Comparison of ENCODE assay signal across 15 cellular contexts in genomic region chr5:148839960-148840359, GRCh38. TPM values are rescaled to one million over a fixed set of nuclear protein-coding genes. Genes with fewer than 3 reads are reported as not detected.
A peak's percentile ranks its signal among the peaks of the same experiment; 100 is the strongest.
DNase-seq lines count a peak whose midpoint lies in the region; ATAC-seq and TF ChIP-seq lines count a peak whose summit lies in the region.
"Had no signal": no experiment of that assay in that cellular context is flagged by ENCODE, and none has a peak within 500 bp of the region (broad histone marks: within the 10 kb centered on the region; RNA-seq: fewer than 3 reads in every experiment).

No MANE protein-coding gene starts in this region.

- POLR2A ChIA-PET in A673 (lab: Charles Lee; ENCODE audit: low non-redundant PET) = no interaction called here

- H3K4me3 Mint-ChIP-seq in effector memory CD8-positive, alpha-beta T cell = peak overlapping the region; percentile 61 to 68
- H3K4me3 Mint-ChIP-seq: activated naive CD4-positive, alpha-beta T cell treated with anti-CD3 and anti-CD28 coated beads, Interleukin-2, amount 10 ng/mL, durations not matched to agents 7 days and 5 days; neural crest cell; type B pancreatic cell had no signal

- CTCF ChIA-PET in A673 (lab: Charles Lee) = no interaction called here

- H3K4me1 ChIP-seq in A673 (ENCODE audit: insufficient read depth, low read length, poor library complexity, severe bottlenecking) = no peaks in the 10 kb centered on the region

- no TSS peak for BruUV-seq in A673 (replicated peaks; lab: Mats Ljungman, UMichigan)

- peak; percentile 63 for ATAC-seq in GM18511 (IDR thresholded peaks at IDR 0.05; ENCODE audit: unreplicated experiment)
- peak; percentile 51 for ATAC-seq in GM21390 (IDR thresholded peaks at IDR 0.05; ENCODE audit: unreplicated experiment)
- ATAC-seq in HG03354 (IDR thresholded peaks at IDR 0.05; ENCODE audit: poor library complexity, severe bottlenecking, unreplicated experiment) = peak; percentile 61
- ATAC-seq in effector memory CD8-positive, alpha-beta T cell (replicated peaks) = peak; percentile 15
- ATAC-seq: right cardiac atrium had no signal

- no peak overlapping the region for H3K27ac ChIP-seq in A673 (ENCODE audit: low read depth, low read length, poor library complexity, severe bottlenecking)
- H3K27ac ChIP-seq: brain microvascular endothelial cell had no signal

- H3K36me3 ChIP-seq in A673 (ENCODE audit: insufficient read depth, low read length, poor library complexity, severe bottlenecking) = no peaks in the 10 kb centered on the region
- H3K36me3 ChIP-seq: brain microvascular endothelial cell had no signal

- peaks cover 14% of the 10 kb centered on the region for H3K27me3 ChIP-seq in A673 (replicated peaks; ENCODE audit: insufficient read depth, low read depth, low read length, poor library complexity)
- H3K27me3 ChIP-seq: brain microvascular endothelial cell had no signal

- H3K27me3 Mint-ChIP-seq in effector memory CD8-positive, alpha-beta T cell = no peaks in the 10 kb centered on the region

- DNase-seq in effector memory CD8-positive, alpha-beta T cell = no peak
- DNase-seq in cerebellum (ENCODE audit: low spot score) = no peak
- no peak for DNase-seq in NCI-H2227 treated with DMSO at 0.1 percent for 48 hours (lab: John Stamatoyannopoulos, UW)
- DNase-seq in COR-L47 (lab: John Stamatoyannopoulos, UW) = no peak
- DNase-seq in A673 (ENCODE audit: low spot score) = no peak
- DNase-seq: activated naive CD4-positive, alpha-beta T cell treated with anti-CD3 and anti-CD28 coated beads, Interleukin-2, amount 10 ng/mL, durations not matched to agents 7 days and 5 days; brain microvascular endothelial cell; H7; NCI-H2171 treated with DMSO at 0.1 percent for 48 hours; right cardiac atrium had no signal

- H3K36me3 Mint-ChIP-seq in effector memory CD8-positive, alpha-beta T cell (ENCODE audit: insufficient read depth) = peaks cover 50% of the 10 kb centered on the region
- H3K36me3 Mint-ChIP-seq: activated naive CD4-positive, alpha-beta T cell treated with anti-CD3 and anti-CD28 coated beads, Interleukin-2, amount 10 ng/mL, durations not matched to agents 7 days and 5 days; type B pancreatic cell had no signal

- peaks cover 72 to 89% of the 10 kb centered on the region in 2 donors for H3K4me1 Mint-ChIP-seq in effector memory CD8-positive, alpha-beta T cell (ENCODE audit: low read depth in 2 of 2)

- no peaks in the 10 kb centered on the region for H3K9me3 ChIP-seq in A673 (ENCODE audit: low read depth, low read length, poor library complexity, severe bottlenecking)

- intact Hi-C loops in A673 (cut with micrococcal nuclease; ENCODE audit: unreplicated experiment) = no loop called here

- no peak overlapping the region for H3K4me3 ChIP-seq in A673 (ENCODE audit: low read depth, low read length, poor library complexity, severe bottlenecking)

- TF ChIP-seq CTCF in A673 (conservative IDR thresholded peaks at IDR 0.05; ENCODE audit: low read depth, low read length) = no peak

- peak overlapping the region; percentile 69 to 91 for H3K27ac Mint-ChIP-seq in effector memory CD8-positive, alpha-beta T cell
- H3K27ac Mint-ChIP-seq: activated naive CD4-positive, alpha-beta T cell treated with anti-CD3 and anti-CD28 coated beads, Interleukin-2, amount 10 ng/mL, durations not matched to agents 7 days and 5 days; type B pancreatic cell had no signal

- no peaks in the 10 kb centered on the region for H3K9me3 Mint-ChIP-seq in effector memory CD8-positive, alpha-beta T cell
- H3K9me3 Mint-ChIP-seq: activated naive CD4-positive, alpha-beta T cell treated with anti-CD3 and anti-CD28 coated beads, Interleukin-2, amount 10 ng/mL, durations not matched to agents 7 days and 5 days; neural crest cell; type B pancreatic cell had no signal

RNA-seq across cellular contexts. Expression of gene ADRB2, which starts 13.5 kb away (rescaled TPM):
- 1.1 TPM for total RNA-seq in cerebellum
- total RNA-seq in A673 (2021) = not detected in 2 replicates
